Comparison of ENCODE assay signal across 8 cellular contexts in genomic region chr9:130578865-130579737, GRCh38. TPM values are rescaled to one million over a fixed set of nuclear protein-coding genes. Genes with fewer than 3 reads are reported as not detected.
A peak's percentile ranks its signal among the peaks of the same experiment; 100 is the strongest.
DNase-seq lines count a peak whose midpoint lies in the region; ATAC-seq and TF ChIP-seq lines count a peak whose summit lies in the region.

Gene FUBP3, plus strand, starts transcription at chr9:130579577. Its CDS starts 104 bp downstream, at chr9:130579681.

- H3K4me1 ChIP-seq in colonic mucosa: peaks cover 16% of the 10 kb centered on the region

- no peaks in the 10 kb centered on the region for H3K9me3 ChIP-seq in colonic mucosa

- DNase-seq in AML-193 (lab: John Stamatoyannopoulos, UW) (peak; percentile 69 to 72), GM19238 (ENCODE audit: insufficient read length, low spot score) (peak; percentile 98), NCI-H524 treated with DMSO at 0.1 percent for 48 hours (lab: John Stamatoyannopoulos, UW) (peak; percentile 22), colonic mucosa (peak; percentile 97), left kidney (ENCODE audit: low read depth, low spot score) (peak; percentile 97)
- peak; percentile 96 for DNase-seq in activated CD4-positive, alpha-beta T cell treated with anti-CD3 and anti-CD28 coated beads for 48 hours
- DNase-seq in stimulated activated CD4-positive, alpha-beta T cell treated with anti-CD3 and anti-CD28 coated beads, Interleukin-1b, Interleukin-23, amount 100 ng/mL, for 48 hours: peak; percentile 93

- peak within 1 kb of the TSS; percentile 88 for H3K27ac ChIP-seq in colonic mucosa

- TF ChIP-seq CTCF in colonic mucosa (IDR thresholded peaks at IDR 0.05): no peak

- H3K27me3 ChIP-seq in colonic mucosa: no peaks in the 10 kb centered on the region

- H3K9ac ChIP-seq in colonic mucosa (ENCODE audit: low read depth in 2 of 2, low read length in 2 of 2): peak within 1 kb of the TSS; percentile 83 to 85

- peak within 1 kb of the TSS; percentile 100 for H3K4me3 ChIP-seq in colonic mucosa

- intact Hi-C loops in colonic mucosa (cut with DNase I): no loop called here

- ATAC-seq in HG03457 (IDR thresholded peaks at IDR 0.05; ENCODE audit: unreplicated experiment): peak; percentile 69

- H3K36me3 ChIP-seq in colonic mucosa: no peaks in the 10 kb centered on the region

RNA-seq across cellular contexts. Expression of gene FUBP3, which starts in this region (rescaled TPM):
- 10 to 100 TPM; 44.7 to 50.0 TPM for total RNA-seq in colonic mucosa

Comparison
In these comparisons a context has a peak if more than half of its experiments do, and no peak if none do; other contexts are left out.
1. Peak in every context shown above with its lines: DNase-seq, ATAC-seq, H3K4me3 ChIP-seq and H3K27ac ChIP-seq.
2. DNase-seq: peak in every context shown above with its lines; median percentile 98 in GM19238; 97 in colonic mucosa; 97 in left kidney; 96 in activated CD4-positive, alpha-beta T cell treated with anti-CD3 and anti-CD28 coated beads for 48 hours; 93 in stimulated activated CD4-positive, alpha-beta T cell treated with anti-CD3 and anti-CD28 coated beads, Interleukin-1b, Interleukin-23, amount 100 ng/mL, for 48 hours; 70 in AML-193; 22 in NCI-H524 treated with DMSO at 0.1 percent for 48 hours.